1 cellular context compared by ENCODE assay signal in the genomic region with DNA sequence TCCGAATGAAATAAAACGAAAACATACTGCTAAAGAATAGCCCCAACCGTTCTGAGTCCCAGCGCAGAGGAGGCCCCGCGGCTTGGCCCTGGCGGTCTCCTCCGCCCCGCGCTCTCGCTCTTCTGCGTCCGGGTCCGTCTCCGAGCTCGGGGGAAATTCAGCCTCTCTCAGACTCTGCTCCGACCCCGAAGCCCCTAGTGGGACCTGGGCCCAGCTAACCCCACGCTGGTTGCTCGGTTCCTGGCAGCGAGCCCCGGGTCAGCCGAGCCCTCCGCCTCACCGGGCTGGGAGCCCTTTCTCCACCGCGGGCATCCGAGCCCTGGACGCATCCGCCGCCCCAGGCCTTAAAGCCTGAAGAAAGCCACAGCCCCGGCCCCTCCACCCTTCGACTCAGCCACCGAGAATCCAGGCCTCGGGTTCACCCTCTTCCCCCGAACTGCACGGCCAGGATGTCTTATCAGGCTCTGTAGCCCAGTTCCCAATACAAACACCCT.
TF ChIP-seq lines count a peak whose summit lies in the region.

No MANE protein-coding gene starts in this region.

TF ChIP-seq in HepG2, 621 proteins besides CTCF, POLR2A, EP300 and RAD21 (continued from another document and continues in another):
- TF ChIP-seq, protein P1, sequence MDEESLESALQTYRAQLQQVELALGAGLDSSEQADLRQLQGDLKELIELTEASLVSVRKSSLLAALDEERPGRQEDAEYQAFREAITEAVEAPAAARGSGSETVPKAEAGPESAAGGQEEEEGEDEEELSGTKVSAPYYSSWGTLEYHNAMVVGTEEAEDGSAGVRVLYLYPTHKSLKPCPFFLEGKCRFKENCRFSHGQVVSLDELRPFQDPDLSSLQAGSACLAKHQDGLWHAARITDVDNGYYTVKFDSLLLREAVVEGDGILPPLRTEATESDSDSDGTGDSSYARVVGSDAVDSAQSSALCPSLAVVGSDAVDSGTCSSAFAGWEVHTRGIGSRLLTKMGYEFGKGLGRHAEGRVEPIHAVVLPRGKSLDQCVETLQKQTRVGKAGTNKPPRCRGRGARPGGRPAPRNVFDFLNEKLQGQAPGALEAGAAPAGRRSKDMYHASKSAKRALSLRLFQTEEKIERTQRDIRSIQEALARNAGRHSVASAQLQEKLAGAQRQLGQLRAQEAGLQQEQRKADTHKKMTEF (CRISPR knock-in tag; IDR thresholded peaks at IDR 0.05) = no peak
- TF ChIP-seq ZNF264 (CRISPR knock-in tag; IDR thresholded peaks at IDR 0.05) (no peak), ZNF382 (CRISPR knock-in tag; IDR thresholded peaks at IDR 0.05; ENCODE audit: borderline replicate concordance) (no peak), CCDC6 (CRISPR knock-in tag; IDR thresholded peaks at IDR 0.05) (no peak), JARID2 (CRISPR knock-in tag; IDR thresholded peaks at IDR 0.05; ENCODE audit: insufficient replicate concordance) (no peak), ZBTB7A (CRISPR knock-in tag; IDR thresholded peaks at IDR 0.05) (no peak), PAWR (CRISPR knock-in tag; IDR thresholded peaks at IDR 0.05; ENCODE audit: borderline replicate concordance) (no peak), CREM (IDR thresholded peaks at IDR 0.05) (no peak), CREM (CRISPR knock-in tag; IDR thresholded peaks at IDR 0.05) (no peak), ZNF180 (CRISPR knock-in tag; IDR thresholded peaks at IDR 0.05; ENCODE audit: borderline replicate concordance, low read depth) (no peak), SMYD3 (CRISPR knock-in tag; IDR thresholded peaks at IDR 0.05) (no peak), MED1 (CRISPR knock-in tag; IDR thresholded peaks at IDR 0.05) (no peak), ZNF24 (IDR thresholded peaks at IDR 0.05) (no peak), ZNF547 (CRISPR knock-in tag; IDR thresholded peaks at IDR 0.05) (no peak), ZNF749 (CRISPR knock-in tag; IDR thresholded peaks at IDR 0.05; ENCODE audit: borderline replicate concordance) (no peak), HOXA3 (CRISPR knock-in tag; IDR thresholded peaks at IDR 0.05) (no peak), ZNF619 (CRISPR knock-in tag; IDR thresholded peaks at IDR 0.05) (no peak), ZNF562 (CRISPR knock-in tag; IDR thresholded peaks at IDR 0.05; ENCODE audit: borderline replicate concordance) (no peak), SNAPC2 (CRISPR knock-in tag; IDR thresholded peaks at IDR 0.05) (no peak), MBNL3 (CRISPR knock-in tag; conservative IDR thresholded peaks at IDR 0.05) (no peak), RORA (CRISPR knock-in tag; IDR thresholded peaks at IDR 0.05) (no peak), SSRP1 (CRISPR knock-in tag; IDR thresholded peaks at IDR 0.05) (no peak), ZNF44 (CRISPR knock-in tag; IDR thresholded peaks at IDR 0.05) (no peak), ZNF30 (CRISPR knock-in tag; IDR thresholded peaks at IDR 0.05) (no peak), ZNF660 (CRISPR knock-in tag; IDR thresholded peaks at IDR 0.05; ENCODE audit: borderline replicate concordance, low read depth) (no peak), ZNF598 (CRISPR knock-in tag; IDR thresholded peaks at IDR 0.05; ENCODE audit: borderline replicate concordance) (no peak), AGO2 (optimal IDR thresholded peaks at IDR 0.05; ENCODE audit: low read depth, low read length) (peak; percentile 81), HOXA9 (CRISPR knock-in tag; IDR thresholded peaks at IDR 0.05; ENCODE audit: borderline replicate concordance) (no peak), HNF4A (CRISPR knock-in tag; IDR thresholded peaks at IDR 0.05) (no peak), ZNF496 (CRISPR knock-in tag; IDR thresholded peaks at IDR 0.05; ENCODE audit: insufficient replicate concordance) (no peak), ZNF567 (CRISPR knock-in tag; IDR thresholded peaks at IDR 0.05; ENCODE audit: borderline replicate concordance) (no peak), ARNTL (CRISPR knock-in tag; IDR thresholded peaks at IDR 0.05) (no peak), ZFP82 (CRISPR knock-in tag; IDR thresholded peaks at IDR 0.05; ENCODE audit: borderline replicate concordance) (no peak), ZSCAN22 (CRISPR knock-in tag; IDR thresholded peaks at IDR 0.05) (no peak), JUNB (CRISPR knock-in tag; IDR thresholded peaks at IDR 0.05; ENCODE audit: borderline replicate concordance) (no peak), HES4 (CRISPR knock-in tag; IDR thresholded peaks at IDR 0.05; ENCODE audit: borderline replicate concordance) (no peak), TGIF2 (CRISPR knock-in tag; IDR thresholded peaks at IDR 0.05) (no peak)
- TF ChIP-seq, protein P2, sequence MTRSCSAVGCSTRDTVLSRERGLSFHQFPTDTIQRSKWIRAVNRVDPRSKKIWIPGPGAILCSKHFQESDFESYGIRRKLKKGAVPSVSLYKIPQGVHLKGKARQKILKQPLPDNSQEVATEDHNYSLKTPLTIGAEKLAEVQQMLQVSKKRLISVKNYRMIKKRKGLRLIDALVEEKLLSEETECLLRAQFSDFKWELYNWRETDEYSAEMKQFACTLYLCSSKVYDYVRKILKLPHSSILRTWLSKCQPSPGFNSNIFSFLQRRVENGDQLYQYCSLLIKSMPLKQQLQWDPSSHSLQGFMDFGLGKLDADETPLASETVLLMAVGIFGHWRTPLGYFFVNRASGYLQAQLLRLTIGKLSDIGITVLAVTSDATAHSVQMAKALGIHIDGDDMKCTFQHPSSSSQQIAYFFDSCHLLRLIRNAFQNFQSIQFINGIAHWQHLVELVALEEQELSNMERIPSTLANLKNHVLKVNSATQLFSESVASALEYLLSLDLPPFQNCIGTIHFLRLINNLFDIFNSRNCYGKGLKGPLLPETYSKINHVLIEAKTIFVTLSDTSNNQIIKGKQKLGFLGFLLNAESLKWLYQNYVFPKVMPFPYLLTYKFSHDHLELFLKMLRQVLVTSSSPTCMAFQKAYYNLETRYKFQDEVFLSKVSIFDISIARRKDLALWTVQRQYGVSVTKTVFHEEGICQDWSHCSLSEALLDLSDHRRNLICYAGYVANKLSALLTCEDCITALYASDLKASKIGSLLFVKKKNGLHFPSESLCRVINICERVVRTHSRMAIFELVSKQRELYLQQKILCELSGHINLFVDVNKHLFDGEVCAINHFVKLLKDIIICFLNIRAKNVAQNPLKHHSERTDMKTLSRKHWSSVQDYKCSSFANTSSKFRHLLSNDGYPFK (CRISPR knock-in tag; IDR thresholded peaks at IDR 0.05; ENCODE audit: borderline replicate concordance) = no peak
- TF ChIP-seq, protein P3, sequence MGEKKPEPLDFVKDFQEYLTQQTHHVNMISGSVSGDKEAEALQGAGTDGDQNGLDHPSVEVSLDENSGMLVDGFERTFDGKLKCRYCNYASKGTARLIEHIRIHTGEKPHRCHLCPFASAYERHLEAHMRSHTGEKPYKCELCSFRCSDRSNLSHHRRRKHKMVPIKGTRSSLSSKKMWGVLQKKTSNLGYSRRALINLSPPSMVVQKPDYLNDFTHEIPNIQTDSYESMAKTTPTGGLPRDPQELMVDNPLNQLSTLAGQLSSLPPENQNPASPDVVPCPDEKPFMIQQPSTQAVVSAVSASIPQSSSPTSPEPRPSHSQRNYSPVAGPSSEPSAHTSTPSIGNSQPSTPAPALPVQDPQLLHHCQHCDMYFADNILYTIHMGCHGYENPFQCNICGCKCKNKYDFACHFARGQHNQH (CRISPR knock-in tag; IDR thresholded peaks at IDR 0.05) = no peak
- TF ChIP-seq, protein P4, sequence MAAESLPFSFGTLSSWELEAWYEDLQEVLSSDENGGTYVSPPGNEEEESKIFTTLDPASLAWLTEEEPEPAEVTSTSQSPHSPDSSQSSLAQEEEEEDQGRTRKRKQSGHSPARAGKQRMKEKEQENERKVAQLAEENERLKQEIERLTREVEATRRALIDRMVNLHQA (CRISPR knock-in tag; IDR thresholded peaks at IDR 0.05) = no peak
- TF ChIP-seq, protein P5, sequence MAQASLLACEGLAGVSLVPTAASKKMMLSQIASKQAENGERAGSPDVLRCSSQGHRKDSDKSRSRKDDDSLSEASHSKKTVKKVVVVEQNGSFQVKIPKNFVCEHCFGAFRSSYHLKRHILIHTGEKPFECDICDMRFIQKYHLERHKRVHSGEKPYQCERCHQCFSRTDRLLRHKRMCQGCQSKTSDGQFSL (CRISPR knock-in tag; IDR thresholded peaks at IDR 0.05) = no peak
- TF ChIP-seq, protein P6, sequence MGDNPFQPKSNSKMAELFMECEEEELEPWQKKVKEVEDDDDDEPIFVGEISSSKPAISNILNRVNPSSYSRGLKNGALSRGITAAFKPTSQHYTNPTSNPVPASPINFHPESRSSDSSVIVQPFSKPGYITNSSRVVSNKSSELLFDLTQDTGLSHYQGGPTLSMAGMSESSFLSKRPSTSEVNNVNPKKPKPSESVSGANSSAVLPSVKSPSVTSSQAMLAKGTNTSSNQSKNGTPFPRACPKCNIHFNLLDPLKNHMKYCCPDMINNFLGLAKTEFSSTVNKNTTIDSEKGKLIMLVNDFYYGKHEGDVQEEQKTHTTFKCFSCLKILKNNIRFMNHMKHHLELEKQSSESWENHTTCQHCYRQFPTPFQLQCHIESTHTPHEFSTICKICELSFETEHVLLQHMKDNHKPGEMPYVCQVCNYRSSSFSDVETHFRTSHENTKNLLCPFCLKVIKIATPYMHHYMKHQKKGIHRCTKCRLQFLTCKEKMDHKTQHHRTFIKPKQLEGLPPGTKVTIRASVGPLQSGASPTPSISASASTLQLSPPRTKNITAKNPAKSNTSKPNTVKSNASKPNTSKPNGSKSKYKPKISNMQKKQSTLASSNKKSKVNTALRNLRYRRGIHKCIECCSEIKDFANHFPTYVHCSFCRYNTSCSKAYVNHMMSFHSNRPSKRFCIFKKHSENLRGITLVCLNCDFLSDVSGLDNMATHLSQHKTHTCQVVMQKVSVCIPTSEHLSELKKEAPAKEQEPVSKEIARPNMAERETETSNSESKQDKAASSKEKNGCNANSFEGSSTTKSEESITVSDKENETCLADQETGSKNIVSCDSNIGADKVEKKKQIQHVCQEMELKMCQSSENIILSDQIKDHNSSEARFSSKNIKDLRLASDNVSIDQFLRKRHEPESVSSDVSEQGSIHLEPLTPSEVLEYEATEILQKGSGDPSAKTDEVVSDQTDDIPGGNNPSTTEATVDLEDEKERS (CRISPR knock-in tag; IDR thresholded peaks at IDR 0.05) = no peak
- TF ChIP-seq, protein P7, sequence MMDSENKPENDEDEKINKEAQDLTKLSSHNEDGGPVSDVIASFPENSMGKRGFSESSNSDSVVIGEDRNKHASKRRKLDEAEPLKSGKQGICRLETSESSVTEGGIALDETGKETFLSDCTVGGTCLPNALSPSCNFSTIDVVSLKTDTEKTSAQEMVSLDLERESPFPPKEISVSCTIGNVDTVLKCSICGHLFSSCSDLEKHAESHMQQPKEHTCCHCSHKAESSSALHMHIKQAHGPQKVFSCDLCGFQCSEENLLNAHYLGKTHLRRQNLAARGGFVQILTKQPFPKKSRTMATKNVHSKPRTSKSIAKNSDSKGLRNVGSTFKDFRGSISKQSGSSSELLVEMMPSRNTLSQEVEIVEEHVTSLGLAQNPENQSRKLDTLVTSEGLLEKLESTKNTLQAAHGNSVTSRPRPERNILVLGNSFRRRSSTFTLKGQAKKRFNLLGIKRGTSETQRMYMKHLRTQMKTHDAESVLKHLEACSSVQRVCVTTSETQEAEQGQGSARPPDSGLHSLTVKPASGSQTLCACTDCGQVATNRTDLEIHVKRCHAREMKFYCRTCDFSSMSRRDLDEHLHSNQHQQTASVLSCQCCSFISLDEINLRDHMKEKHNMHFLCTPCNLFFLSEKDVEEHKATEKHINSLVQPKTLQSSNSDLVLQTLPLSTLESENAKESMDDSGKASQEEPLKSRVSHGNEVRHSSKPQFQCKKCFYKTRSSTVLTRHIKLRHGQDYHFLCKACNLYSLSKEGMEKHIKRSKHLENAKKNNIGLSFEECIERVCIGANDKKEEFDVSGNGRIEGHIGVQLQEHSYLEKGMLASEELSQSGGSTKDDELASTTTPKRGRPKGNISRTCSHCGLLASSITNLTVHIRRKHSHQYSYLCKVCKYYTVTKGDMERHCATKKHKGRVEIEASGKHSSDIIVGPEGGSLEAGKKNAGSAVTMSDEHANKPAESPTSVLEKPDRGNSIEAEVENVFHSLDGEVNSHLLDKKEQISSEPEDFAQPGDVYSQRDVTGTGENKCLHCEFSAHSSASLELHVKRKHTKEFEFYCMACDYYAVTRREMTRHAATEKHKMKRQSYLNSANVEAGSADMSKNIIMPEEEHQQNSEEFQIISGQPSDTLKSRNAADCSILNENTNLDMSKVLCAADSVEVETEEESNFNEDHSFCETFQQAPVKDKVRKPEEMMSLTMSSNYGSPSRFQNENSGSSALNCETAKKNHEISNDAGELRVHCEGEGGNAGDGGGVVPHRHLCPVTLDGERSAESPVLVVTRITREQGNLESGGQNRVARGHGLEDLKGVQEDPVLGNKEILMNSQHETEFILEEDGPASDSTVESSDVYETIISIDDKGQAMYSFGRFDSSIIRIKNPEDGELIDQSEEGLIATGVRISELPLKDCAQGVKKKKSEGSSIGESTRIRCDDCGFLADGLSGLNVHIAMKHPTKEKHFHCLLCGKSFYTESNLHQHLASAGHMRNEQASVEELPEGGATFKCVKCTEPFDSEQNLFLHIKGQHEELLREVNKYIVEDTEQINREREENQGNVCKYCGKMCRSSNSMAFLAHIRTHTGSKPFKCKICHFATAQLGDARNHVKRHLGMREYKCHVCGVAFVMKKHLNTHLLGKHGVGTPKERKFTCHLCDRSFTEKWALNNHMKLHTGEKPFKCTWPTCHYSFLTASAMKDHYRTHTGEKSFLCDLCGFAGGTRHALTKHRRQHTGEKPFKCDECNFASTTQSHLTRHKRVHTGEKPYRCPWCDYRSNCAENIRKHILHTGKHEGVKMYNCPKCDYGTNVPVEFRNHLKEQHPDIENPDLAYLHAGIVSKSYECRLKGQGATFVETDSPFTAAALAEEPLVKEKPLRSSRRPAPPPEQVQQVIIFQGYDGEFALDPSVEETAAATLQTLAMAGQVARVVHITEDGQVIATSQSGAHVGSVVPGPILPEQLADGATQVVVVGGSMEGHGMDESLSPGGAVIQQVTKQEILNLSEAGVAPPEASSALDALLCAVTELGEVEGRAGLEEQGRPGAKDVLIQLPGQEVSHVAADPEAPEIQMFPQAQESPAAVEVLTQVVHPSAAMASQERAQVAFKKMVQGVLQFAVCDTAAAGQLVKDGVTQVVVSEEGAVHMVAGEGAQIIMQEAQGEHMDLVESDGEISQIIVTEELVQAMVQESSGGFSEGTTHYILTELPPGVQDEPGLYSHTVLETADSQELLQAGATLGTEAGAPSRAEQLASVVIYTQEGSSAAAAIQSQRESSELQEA (CRISPR knock-in tag; IDR thresholded peaks at IDR 0.05; ENCODE audit: not compliant biosample characterization) = no peak
- TF ChIP-seq, protein P8, sequence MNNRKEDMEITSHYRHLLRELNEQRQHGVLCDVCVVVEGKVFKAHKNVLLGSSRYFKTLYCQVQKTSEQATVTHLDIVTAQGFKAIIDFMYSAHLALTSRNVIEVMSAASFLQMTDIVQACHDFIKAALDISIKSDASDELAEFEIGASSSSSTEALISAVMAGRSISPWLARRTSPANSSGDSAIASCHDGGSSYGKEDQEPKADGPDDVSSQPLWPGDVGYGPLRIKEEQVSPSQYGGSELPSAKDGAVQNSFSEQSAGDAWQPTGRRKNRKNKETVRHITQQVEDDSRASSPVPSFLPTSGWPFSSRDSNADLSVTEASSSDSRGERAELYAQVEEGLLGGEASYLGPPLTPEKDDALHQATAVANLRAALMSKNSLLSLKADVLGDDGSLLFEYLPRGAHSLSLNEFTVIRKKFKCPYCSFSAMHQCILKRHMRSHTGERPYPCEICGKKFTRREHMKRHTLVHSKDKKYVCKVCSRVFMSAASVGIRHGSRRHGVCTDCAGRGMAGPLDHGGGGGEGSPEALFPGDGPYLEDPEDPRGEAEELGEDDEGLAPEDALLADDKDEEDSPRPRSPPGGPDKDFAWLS (CRISPR knock-in tag; IDR thresholded peaks at IDR 0.05; ENCODE audit: borderline replicate concordance) = no peak
- TF ChIP-seq, protein P9, sequence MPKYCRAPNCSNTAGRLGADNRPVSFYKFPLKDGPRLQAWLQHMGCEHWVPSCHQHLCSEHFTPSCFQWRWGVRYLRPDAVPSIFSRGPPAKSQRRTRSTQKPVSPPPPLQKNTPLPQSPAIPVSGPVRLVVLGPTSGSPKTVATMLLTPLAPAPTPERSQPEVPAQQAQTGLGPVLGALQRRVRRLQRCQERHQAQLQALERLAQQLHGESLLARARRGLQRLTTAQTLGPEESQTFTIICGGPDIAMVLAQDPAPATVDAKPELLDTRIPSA (CRISPR knock-in tag; IDR thresholded peaks at IDR 0.05; ENCODE audit: borderline replicate concordance) = no peak
